In genomic region chr2:241808701-241809382, GRCh38 we compare ENCODE assay signal across 1 cellular context.
A peak's percentile ranks its signal among the peaks of the same experiment; 100 is the strongest.
TF ChIP-seq lines count a peak whose summit lies in the region.

Gene NEU4 (plus strand): TSS chr2:241809193. CDS start chr2:241814485, 5,292 bp downstream.

TF ChIP-seq in HepG2, 621 proteins besides CTCF, POLR2A, EP300 and RAD21 (continued from another document and continues in another):
- TF ChIP-seq DMTF1 (CRISPR knock-in tag; IDR thresholded peaks at IDR 0.05) (no peak), ZSCAN9 (CRISPR knock-in tag; IDR thresholded peaks at IDR 0.05; ENCODE audit: borderline replicate concordance) (peak; percentile 97; the same call in 1 of the 2 replicates), ZNF44 (CRISPR knock-in tag; IDR thresholded peaks at IDR 0.05) (peak; percentile 62; the same call in 1 of the 2 replicates), ELF3 (CRISPR knock-in tag; IDR thresholded peaks at IDR 0.05) (peak; percentile 79), TBX2 (CRISPR knock-in tag; IDR thresholded peaks at IDR 0.05; ENCODE audit: borderline replicate concordance) (peak; percentile 96), ZSCAN12 (CRISPR knock-in tag; IDR thresholded peaks at IDR 0.05) (peak; percentile 80; the same call in 1 of the 2 replicates), ZBTB3 (CRISPR knock-in tag; IDR thresholded peaks at IDR 0.05; ENCODE audit: borderline replicate concordance, low read depth) (0 out of 2 replicates have a peak, but pooled peaks have one; percentile 53), EEA1 (CRISPR knock-in tag; IDR thresholded peaks at IDR 0.05; ENCODE audit: borderline replicate concordance) (no peak; the same call in 1 of the 2 replicates), DR1 (CRISPR knock-in tag; IDR thresholded peaks at IDR 0.05) (peak; percentile 93), CEBPG (CRISPR knock-in tag; IDR thresholded peaks at IDR 0.05) (peak; percentile 37; the same call in 1 of the 2 replicates), ATAD3A (CRISPR knock-in tag; IDR thresholded peaks at IDR 0.05) (no peak), ZNF724P (CRISPR knock-in tag; IDR thresholded peaks at IDR 0.05; ENCODE audit: borderline replicate concordance) (peak; percentile 94; the same call in 1 of the 2 replicates), SIN3B (IDR thresholded peaks at IDR 0.05; ENCODE audit: low read length) (no peak), ATF6 (CRISPR knock-in tag; conservative IDR thresholded peaks at IDR 0.05) (no peak; the same call in 1 of the 2 replicates), ZNF17 (CRISPR knock-in tag; IDR thresholded peaks at IDR 0.05) (no peak), YEATS4 (CRISPR knock-in tag; IDR thresholded peaks at IDR 0.05; ENCODE audit: borderline replicate concordance) (peak; percentile 99), ZNF598 (CRISPR knock-in tag; IDR thresholded peaks at IDR 0.05; ENCODE audit: borderline replicate concordance) (peak; percentile 96), NR2C2 (CRISPR knock-in tag; IDR thresholded peaks at IDR 0.05; ENCODE audit: borderline replicate concordance) (peak; percentile 67; the same call in 1 of the 2 replicates), BHLHE40 (IDR thresholded peaks at IDR 0.05; ENCODE audit: low read length) (peak; percentile 42; the same call in 1 of the 2 replicates), ZNF547 (CRISPR knock-in tag; IDR thresholded peaks at IDR 0.05) (peak; percentile 96; the same call in 1 of the 2 replicates), ZNF776 (CRISPR knock-in tag; IDR thresholded peaks at IDR 0.05) (peak; percentile 68; the same call in 1 of the 2 replicates), ZNF564 (CRISPR knock-in tag; IDR thresholded peaks at IDR 0.05) (peak; percentile 92), ZNF230 (CRISPR knock-in tag; IDR thresholded peaks at IDR 0.05) (peak; percentile 93), HNRNPLL (IDR thresholded peaks at IDR 0.05; ENCODE audit: low read depth, low read length, poor library complexity, severe bottlenecking) (peak; percentile 98), SRSF9 (IDR thresholded peaks at IDR 0.05; ENCODE audit: borderline replicate concordance, insufficient read depth, low read depth, low read length, poor library complexity, severe bottlenecking) (no peak), RBM22 (optimal IDR thresholded peaks at IDR 0.05; ENCODE audit: low read length) (no peak), ZNF737 (CRISPR knock-in tag; IDR thresholded peaks at IDR 0.05; ENCODE audit: borderline replicate concordance) (no peak), PHF8 (CRISPR knock-in tag; IDR thresholded peaks at IDR 0.05) (peak; percentile 92), SALL2 (CRISPR knock-in tag; IDR thresholded peaks at IDR 0.05) (peak; percentile 88), MBD4 (IDR thresholded peaks at IDR 0.05; ENCODE audit: borderline replicate concordance, low read length) (no peak), NBN (conservative IDR thresholded peaks at IDR 0.05) (no peak), ZNF83 (CRISPR knock-in tag; IDR thresholded peaks at IDR 0.05; ENCODE audit: borderline replicate concordance) (no peak), ZNF782 (CRISPR knock-in tag; IDR thresholded peaks at IDR 0.05; ENCODE audit: borderline replicate concordance) (peak; percentile 94; the same call in 1 of the 2 replicates), FIP1L1 (IDR thresholded peaks at IDR 0.05; ENCODE audit: borderline replicate concordance, insufficient read depth, low read depth, low read length) (0 out of 2 replicates have a peak, but pooled peaks have one; percentile 42), ESRRA (CRISPR knock-in tag; IDR thresholded peaks at IDR 0.05; ENCODE audit: low read depth) (peak; percentile 94), SP5 (CRISPR knock-in tag; IDR thresholded peaks at IDR 0.05; ENCODE audit: borderline replicate concordance, low read depth) (peak; percentile 93), SALL1 (CRISPR knock-in tag; IDR thresholded peaks at IDR 0.05) (peak; percentile 97), SP4 (CRISPR knock-in tag; IDR thresholded peaks at IDR 0.05) (no peak; the same call in none of the 2 replicates), ZZZ3 (CRISPR knock-in tag; IDR thresholded peaks at IDR 0.05; ENCODE audit: borderline replicate concordance) (no peak), DNMT1 (CRISPR knock-in tag; IDR thresholded peaks at IDR 0.05) (0 out of 2 replicates have a peak, but pooled peaks have one; percentile 49), YEATS2 (CRISPR knock-in tag; IDR thresholded peaks at IDR 0.05; ENCODE audit: borderline replicate concordance) (peak; percentile 77), KAT8 (CRISPR knock-in tag; IDR thresholded peaks at IDR 0.05) (peak; percentile 69), DMAP1 (CRISPR knock-in tag; IDR thresholded peaks at IDR 0.05) (peak; percentile 98), SAFB2 (CRISPR knock-in tag; IDR thresholded peaks at IDR 0.05; ENCODE audit: borderline replicate concordance, low read depth) (peak; percentile 74; the same call in 1 of the 2 replicates), ZNF772 (CRISPR knock-in tag; IDR thresholded peaks at IDR 0.05) (peak; percentile 97), ZNF790 (CRISPR knock-in tag; IDR thresholded peaks at IDR 0.05; ENCODE audit: borderline replicate concordance) (peak; percentile 93; the same call in 1 of the 2 replicates), TP53 (CRISPR knock-in tag; conservative IDR thresholded peaks at IDR 0.05) (peak; percentile 93), ZNF672 (CRISPR knock-in tag; IDR thresholded peaks at IDR 0.05) (no peak)
- TF ChIP-seq, protein P1, sequence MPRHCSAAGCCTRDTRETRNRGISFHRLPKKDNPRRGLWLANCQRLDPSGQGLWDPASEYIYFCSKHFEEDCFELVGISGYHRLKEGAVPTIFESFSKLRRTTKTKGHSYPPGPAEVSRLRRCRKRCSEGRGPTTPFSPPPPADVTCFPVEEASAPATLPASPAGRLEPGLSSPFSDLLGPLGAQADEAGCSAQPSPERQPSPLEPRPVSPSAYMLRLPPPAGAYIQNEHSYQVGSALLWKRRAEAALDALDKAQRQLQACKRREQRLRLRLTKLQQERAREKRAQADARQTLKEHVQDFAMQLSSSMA (CRISPR knock-in tag; IDR thresholded peaks at IDR 0.05): peak; percentile 85
- TF ChIP-seq, protein P2, sequence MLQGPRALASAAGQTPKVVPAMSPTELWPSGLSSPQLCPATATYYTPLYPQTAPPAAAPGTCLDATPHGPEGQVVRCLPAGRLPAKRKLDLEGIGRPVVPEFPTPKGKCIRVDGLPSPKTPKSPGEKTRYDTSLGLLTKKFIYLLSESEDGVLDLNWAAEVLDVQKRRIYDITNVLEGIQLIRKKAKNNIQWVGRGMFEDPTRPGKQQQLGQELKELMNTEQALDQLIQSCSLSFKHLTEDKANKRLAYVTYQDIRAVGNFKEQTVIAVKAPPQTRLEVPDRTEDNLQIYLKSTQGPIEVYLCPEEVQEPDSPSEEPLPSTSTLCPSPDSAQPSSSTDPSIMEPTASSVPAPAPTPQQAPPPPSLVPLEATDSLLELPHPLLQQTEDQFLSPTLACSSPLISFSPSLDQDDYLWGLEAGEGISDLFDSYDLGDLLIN (CRISPR knock-in tag; IDR thresholded peaks at IDR 0.05; ENCODE audit: borderline replicate concordance): peak; percentile 71; the same call in 1 of the 2 replicates
- TF ChIP-seq, protein P3, sequence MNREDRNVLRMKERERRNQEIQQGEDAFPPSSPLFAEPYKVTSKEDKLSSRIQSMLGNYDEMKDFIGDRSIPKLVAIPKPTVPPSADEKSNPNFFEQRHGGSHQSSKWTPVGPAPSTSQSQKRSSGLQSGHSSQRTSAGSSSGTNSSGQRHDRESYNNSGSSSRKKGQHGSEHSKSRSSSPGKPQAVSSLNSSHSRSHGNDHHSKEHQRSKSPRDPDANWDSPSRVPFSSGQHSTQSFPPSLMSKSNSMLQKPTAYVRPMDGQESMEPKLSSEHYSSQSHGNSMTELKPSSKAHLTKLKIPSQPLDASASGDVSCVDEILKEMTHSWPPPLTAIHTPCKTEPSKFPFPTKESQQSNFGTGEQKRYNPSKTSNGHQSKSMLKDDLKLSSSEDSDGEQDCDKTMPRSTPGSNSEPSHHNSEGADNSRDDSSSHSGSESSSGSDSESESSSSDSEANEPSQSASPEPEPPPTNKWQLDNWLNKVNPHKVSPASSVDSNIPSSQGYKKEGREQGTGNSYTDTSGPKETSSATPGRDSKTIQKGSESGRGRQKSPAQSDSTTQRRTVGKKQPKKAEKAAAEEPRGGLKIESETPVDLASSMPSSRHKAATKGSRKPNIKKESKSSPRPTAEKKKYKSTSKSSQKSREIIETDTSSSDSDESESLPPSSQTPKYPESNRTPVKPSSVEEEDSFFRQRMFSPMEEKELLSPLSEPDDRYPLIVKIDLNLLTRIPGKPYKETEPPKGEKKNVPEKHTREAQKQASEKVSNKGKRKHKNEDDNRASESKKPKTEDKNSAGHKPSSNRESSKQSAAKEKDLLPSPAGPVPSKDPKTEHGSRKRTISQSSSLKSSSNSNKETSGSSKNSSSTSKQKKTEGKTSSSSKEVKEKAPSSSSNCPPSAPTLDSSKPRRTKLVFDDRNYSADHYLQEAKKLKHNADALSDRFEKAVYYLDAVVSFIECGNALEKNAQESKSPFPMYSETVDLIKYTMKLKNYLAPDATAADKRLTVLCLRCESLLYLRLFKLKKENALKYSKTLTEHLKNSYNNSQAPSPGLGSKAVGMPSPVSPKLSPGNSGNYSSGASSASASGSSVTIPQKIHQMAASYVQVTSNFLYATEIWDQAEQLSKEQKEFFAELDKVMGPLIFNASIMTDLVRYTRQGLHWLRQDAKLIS (CRISPR knock-in tag; IDR thresholded peaks at IDR 0.05): peak; percentile 66; the same call in 1 of the 2 replicates
- TF ChIP-seq, protein P4, sequence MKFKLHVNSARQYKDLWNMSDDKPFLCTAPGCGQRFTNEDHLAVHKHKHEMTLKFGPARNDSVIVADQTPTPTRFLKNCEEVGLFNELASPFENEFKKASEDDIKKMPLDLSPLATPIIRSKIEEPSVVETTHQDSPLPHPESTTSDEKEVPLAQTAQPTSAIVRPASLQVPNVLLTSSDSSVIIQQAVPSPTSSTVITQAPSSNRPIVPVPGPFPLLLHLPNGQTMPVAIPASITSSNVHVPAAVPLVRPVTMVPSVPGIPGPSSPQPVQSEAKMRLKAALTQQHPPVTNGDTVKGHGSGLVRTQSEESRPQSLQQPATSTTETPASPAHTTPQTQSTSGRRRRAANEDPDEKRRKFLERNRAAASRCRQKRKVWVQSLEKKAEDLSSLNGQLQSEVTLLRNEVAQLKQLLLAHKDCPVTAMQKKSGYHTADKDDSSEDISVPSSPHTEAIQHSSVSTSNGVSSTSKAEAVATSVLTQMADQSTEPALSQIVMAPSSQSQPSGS (CRISPR knock-in tag; IDR thresholded peaks at IDR 0.05): peak; percentile 65; the same call in 1 of the 2 replicates
- TF ChIP-seq, protein P5, sequence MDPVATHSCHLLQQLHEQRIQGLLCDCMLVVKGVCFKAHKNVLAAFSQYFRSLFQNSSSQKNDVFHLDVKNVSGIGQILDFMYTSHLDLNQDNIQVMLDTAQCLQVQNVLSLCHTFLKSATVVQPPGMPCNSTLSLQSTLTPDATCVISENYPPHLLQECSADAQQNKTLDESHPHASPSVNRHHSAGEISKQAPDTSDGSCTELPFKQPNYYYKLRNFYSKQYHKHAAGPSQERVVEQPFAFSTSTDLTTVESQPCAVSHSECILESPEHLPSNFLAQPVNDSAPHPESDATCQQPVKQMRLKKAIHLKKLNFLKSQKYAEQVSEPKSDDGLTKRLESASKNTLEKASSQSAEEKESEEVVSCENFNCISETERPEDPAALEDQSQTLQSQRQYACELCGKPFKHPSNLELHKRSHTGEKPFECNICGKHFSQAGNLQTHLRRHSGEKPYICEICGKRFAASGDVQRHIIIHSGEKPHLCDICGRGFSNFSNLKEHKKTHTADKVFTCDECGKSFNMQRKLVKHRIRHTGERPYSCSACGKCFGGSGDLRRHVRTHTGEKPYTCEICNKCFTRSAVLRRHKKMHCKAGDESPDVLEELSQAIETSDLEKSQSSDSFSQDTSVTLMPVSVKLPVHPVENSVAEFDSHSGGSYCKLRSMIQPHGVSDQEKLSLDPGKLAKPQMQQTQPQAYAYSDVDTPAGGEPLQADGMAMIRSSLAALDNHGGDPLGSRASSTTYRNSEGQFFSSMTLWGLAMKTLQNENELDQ (CRISPR knock-in tag; IDR thresholded peaks at IDR 0.05; ENCODE audit: borderline replicate concordance): no peak
